ENCODE assay signal across 9 cellular contexts in genomic region chr19:52191951-52192350, GRCh38. TPM values are rescaled to one million over a fixed set of nuclear protein-coding genes. Genes with fewer than 3 reads are reported as not detected.
DNase-seq lines count a peak whose midpoint lies in the region; ATAC-seq and TF ChIP-seq lines count a peak whose summit lies in the region.
"Had no signal": no experiment of that assay in that cellular context is flagged by ENCODE, and none has a peak within 500 bp of the region (broad histone marks: within the 10 kb centered on the region; RNA-seq: fewer than 3 reads in every experiment).

No MANE protein-coding gene starts in this region.

- H2BK15ac ChIP-seq in mesenchymal stem cell (ENCODE audit: low read depth, poor library complexity, severe bottlenecking) = no peak overlapping the region

- H4K91ac ChIP-seq in mesenchymal stem cell (ENCODE audit: low read length) = no peak overlapping the region

- H4K8ac ChIP-seq in mesenchymal stem cell (ENCODE audit: low read length) = no peak overlapping the region

- intact Hi-C loops in adrenal gland (cut with DNase I) = no loop called here
- intact Hi-C loops in transverse colon (cut with DNase I; ENCODE audit: low total_unique reads) = no loop called here

- peak overlapping the region; percentile 92 for H3K4me3 Mint-ChIP-seq in activated naive CD4-positive, alpha-beta T cell treated with anti-CD3 and anti-CD28 coated beads, Interleukin-2, amount 10 ng/mL, durations not matched to agents 7 days and 5 days

- CTCF ChIA-PET in activated naive CD4-positive, alpha-beta T cell treated with anti-CD3 and anti-CD28 coated beads, Interleukin-2, amount 10 ng/mL, durations not matched to agents 7 days and 5 days (lab: Charles Lee) = no interaction called here

- H2AK5ac ChIP-seq in mesenchymal stem cell (ENCODE audit: low read length, severe bottlenecking) = no peak overlapping the region

- no peak for ATAC-seq in activated naive CD4-positive, alpha-beta T cell treated with anti-CD3 and anti-CD28 coated beads, Interleukin-2, amount 50 U/mL, for 72 hours

- H3K4ac ChIP-seq in mesenchymal stem cell (ENCODE audit: low read depth in 1 of 2, low read length in 2 of 2) = no peak overlapping the region

- peak overlapping the region in 1 of 4 donors; percentile 87 for H3K4me3 ChIP-seq in adrenal gland
- H3K4me3 ChIP-seq in mesenchymal stem cell (ENCODE audit: insufficient read depth in 1 of 2, low read depth in 1 of 2, low read length in 2 of 2) = peak overlapping the region in 1 of 2 experiments; percentile 89
- H3K4me3 ChIP-seq in transverse colon = peak overlapping the region in 1 of 4 donors; percentile 95

- H3K18ac ChIP-seq in mesenchymal stem cell (ENCODE audit: low read depth in 1 of 2, low read length in 2 of 2) = no peak overlapping the region

- TF ChIP-seq EP300 in transverse colon (IDR thresholded peaks at IDR 0.05; ENCODE audit: low read depth) = no peak

- peaks cover 4% of the 10 kb centered on the region for H3K9me3 Mint-ChIP-seq in activated naive CD4-positive, alpha-beta T cell treated with anti-CD3 and anti-CD28 coated beads, Interleukin-2, amount 10 ng/mL, durations not matched to agents 7 days and 5 days
- no peaks in the 10 kb centered on the region for H3K9me3 Mint-ChIP-seq in activated naive CD4-positive, alpha-beta T cell treated with anti-CD3 and anti-CD28 coated beads, Interleukin-2, amount 50 U/mL, for 72 hours

- no peaks in the 10 kb centered on the region for H3K79me1 ChIP-seq in mesenchymal stem cell (replicated peaks; ENCODE audit: low read length, poor library complexity, severe bottlenecking)

- H2BK120ac ChIP-seq in mesenchymal stem cell (ENCODE audit: low read depth, low read length) = no peak overlapping the region

- H3K27me3 Mint-ChIP-seq in activated naive CD4-positive, alpha-beta T cell treated with anti-CD3 and anti-CD28 coated beads, Interleukin-2, amount 10 ng/mL, durations not matched to agents 7 days and 5 days = no peaks in the 10 kb centered on the region

- H3K9ac ChIP-seq in mesenchymal stem cell (ENCODE audit: low read length) = peak overlapping the region; percentile 98

- H3K36me3 ChIP-seq in adrenal gland (replicated peaks in 1 of 2) (peaks cover 0 to 28% of the 10 kb centered on the region in 2 donors), mesenchymal stem cell (ENCODE audit: control insufficient read depth in 1 of 2, insufficient read depth in 2 of 2, low read depth in 1 of 2, low read length in 2 of 2) (peaks cover 29 to 40% of the 10 kb centered on the region in 2 experiments), transverse colon (peaks cover 0 to 8% (median 0%) of the 10 kb centered on the region in 4 donors)

- H3K4me2 ChIP-seq in mesenchymal stem cell (ENCODE audit: low read length, poor library complexity, severe bottlenecking) = peak overlapping the region; percentile 42

- H3K36me3 Mint-ChIP-seq in activated naive CD4-positive, alpha-beta T cell treated with anti-CD3 and anti-CD28 coated beads, Interleukin-2, amount 10 ng/mL, durations not matched to agents 7 days and 5 days = peaks cover 49% of the 10 kb centered on the region
- H3K36me3 Mint-ChIP-seq in activated naive CD4-positive, alpha-beta T cell treated with anti-CD3 and anti-CD28 coated beads, Interleukin-2, amount 50 U/mL, for 72 hours = peaks cover 17 to 38% of the 10 kb centered on the region in 2 donors

- H3K27ac Mint-ChIP-seq in activated naive CD4-positive, alpha-beta T cell treated with anti-CD3 and anti-CD28 coated beads, Interleukin-2, amount 10 ng/mL, durations not matched to agents 7 days and 5 days = peak overlapping the region; percentile 12
- peak overlapping the region in 1 of 2 donors; percentile 41 for H3K27ac Mint-ChIP-seq in activated naive CD4-positive, alpha-beta T cell treated with anti-CD3 and anti-CD28 coated beads, Interleukin-2, amount 50 U/mL, for 72 hours

- H2AFZ ChIP-seq in mesenchymal stem cell (ENCODE audit: low read depth, low read length) = no peak overlapping the region

- WGBS in adrenal gland, 4 donors = 27 to 36% (median 31%) methylated on average over 2 of the region's 2 CpGs
- 92% methylated on average over 1 of the region's 2 CpGs for WGBS in mesenchymal stem cell
- WGBS in transverse colon (ENCODE audit: low coverage in 1 of 2), 2 donors = 21 to 31% methylated on average over 2 of the region's 2 CpGs

- H3K27ac ChIP-seq in adrenal gland (peak overlapping the region; percentile 33 to 99 (median 99)), mesenchymal stem cell (ENCODE audit: low read length, poor library complexity, severe bottlenecking) (peak overlapping the region; percentile 14), transverse colon (peak overlapping the region; percentile 93 to 99 (median 98))

- DNase-seq in activated naive CD4-positive, alpha-beta T cell treated with anti-CD3 and anti-CD28 coated beads, Interleukin-2, amount 10 ng/mL, durations not matched to agents 7 days and 5 days = no peak
- DNase-seq in activated naive CD4-positive, alpha-beta T cell treated with anti-CD3 and anti-CD28 coated beads, Interleukin-2, amount 50 U/mL, for 72 hours (ENCODE audit: low spot score in 2 of 2) = no peak
- DNase-seq in adrenal gland = peak in 1 of 7 donors; percentile 72
- peak; percentile 1 for DNase-seq in mesenchymal stem cell
- DNase-seq in transverse colon = no peak
- no peak for DNase-seq in NCI-H2171 (lab: John Stamatoyannopoulos, UW)
- no peak for DNase-seq in C1 segment of cervical spinal cord (lab: John Stamatoyannopoulos, UW)
- DNase-seq in germinal center (ENCODE audit: low spot score) = no peak
- DNase-seq: NCI-H446 had no signal

- no peak overlapping the region for H2BK12ac ChIP-seq in mesenchymal stem cell (ENCODE audit: low read length in 2 of 2)

- TF ChIP-seq POLR2A in adrenal gland (IDR thresholded peaks at IDR 0.05) = no peak
- no peak for TF ChIP-seq POLR2A in transverse colon (IDR thresholded peaks at IDR 0.05)

- TF ChIP-seq CTCF in adrenal gland (IDR thresholded peaks at IDR 0.05) (no peak), transverse colon (IDR thresholded peaks at IDR 0.05) (no peak)

- H3K4me1 Mint-ChIP-seq in activated naive CD4-positive, alpha-beta T cell treated with anti-CD3 and anti-CD28 coated beads, Interleukin-2, amount 10 ng/mL, durations not matched to agents 7 days and 5 days = peaks cover 37% of the 10 kb centered on the region

- no peak overlapping the region for H3K23ac ChIP-seq in mesenchymal stem cell (ENCODE audit: low read length in 2 of 2)

- in situ Hi-C loops in transverse colon (cut with MboI; ENCODE audit: low pct_ligation_motif_present in 1 of 4, low pct_unique_long_range_greater_than_20kb in 1 of 4, low sequenced_read_pairs in 3 of 4) = no loop called here

- no peak overlapping the region for H2BK5ac ChIP-seq in mesenchymal stem cell (ENCODE audit: low read depth, low read length, poor library complexity, severe bottlenecking)

- H3K4me1 ChIP-seq in adrenal gland (replicated peaks in 1 of 2) (peaks cover 40 to 69% of the 10 kb centered on the region in 2 donors), mesenchymal stem cell (ENCODE audit: control insufficient read depth, insufficient read depth, low read depth, low read length) (peaks cover 6% of the 10 kb centered on the region), transverse colon (peaks cover 23 to 46% (median 34%) of the 10 kb centered on the region in 4 donors)

- no peak overlapping the region for H3K14ac ChIP-seq in mesenchymal stem cell (ENCODE audit: low read length in 2 of 2)

- H3K27me3 ChIP-seq in adrenal gland (no peaks in the 10 kb centered on the region), mesenchymal stem cell (ENCODE audit: control insufficient read depth in 1 of 2, insufficient read depth in 1 of 2, low read length in 2 of 2) (no peaks in the 10 kb centered on the region), transverse colon (no peaks in the 10 kb centered on the region)

- H3K9me3 ChIP-seq in adrenal gland (replicated peaks in 1 of 3) (no peaks in the 10 kb centered on the region), mesenchymal stem cell (ENCODE audit: control insufficient read depth, low read length) (no peaks in the 10 kb centered on the region), transverse colon (no peaks in the 10 kb centered on the region)

RNA-seq across cellular contexts. Expression of gene PPP2R1A, which starts 2.1 kb away (rescaled TPM):
- total RNA-seq in activated naive CD4-positive, alpha-beta T cell treated with anti-CD3 and anti-CD28 coated beads, Interleukin-2, amount 50 U/mL, for 72 hours = 100 to 1,000 TPM; 160 to 231 TPM
- total RNA-seq in adrenal gland (1,000 to 10,000 TPM in 1 of 8 donors, 100 to 1,000 TPM in 7; 161 to 1,330 (median 328) TPM), transverse colon (100 to 1,000 TPM; 179 to 315 (median 227) TPM)
- 100 to 1,000 TPM; 349 to 638 (median 554) TPM for polyA plus RNA-seq in adrenal gland
- polyA plus RNA-seq in mesenchymal stem cell (2013, experiment 1 of 2) = 105 TPM
- 103 TPM for polyA plus RNA-seq in mesenchymal stem cell (2013, experiment 2 of 2)

RNA-seq across cellular contexts. Expression of gene ZNF836, which starts 20.5 kb away (rescaled TPM):
- 10 to 100 TPM; 11.8 to 11.9 TPM for total RNA-seq in activated naive CD4-positive, alpha-beta T cell treated with anti-CD3 and anti-CD28 coated beads, Interleukin-2, amount 50 U/mL, for 72 hours
- total RNA-seq in adrenal gland (100 to 1,000 TPM in 1 of 8 donors, 10 to 100 TPM in 6, 1 to 10 TPM in 1; 7.4 to 180 (median 29.2) TPM), transverse colon (10 to 100 TPM in 2 of 4 donors, 1 to 10 TPM in 2; 5.6 to 17.8 (median 8.7) TPM)
- 10 to 100 TPM; 13.2 to 61.2 (median 15.1) TPM for polyA plus RNA-seq in adrenal gland
- polyA plus RNA-seq in mesenchymal stem cell (2013, experiment 1 of 2) = 9.6 TPM
- 9.7 TPM for polyA plus RNA-seq in mesenchymal stem cell (2013, experiment 2 of 2)

RNA-seq across cellular contexts. Expression of gene ZNF616, which starts 52.2 kb away (rescaled TPM):
- 10 to 100 TPM in 1 of 2 donors, 1 to 10 TPM in 1; 9.6 to 10.9 TPM for total RNA-seq in activated naive CD4-positive, alpha-beta T cell treated with anti-CD3 and anti-CD28 coated beads, Interleukin-2, amount 50 U/mL, for 72 hours
- total RNA-seq in adrenal gland (10 to 100 TPM in 7 of 8 donors, 1 to 10 TPM in 1; 7.0 to 55.4 (median 15.1) TPM), transverse colon (1 to 10 TPM; 2.2 to 8.4 (median 7.2) TPM)
- 10 to 100 TPM in 1 of 3 donors, 1 to 10 TPM in 2; 5.2 to 42.8 (median 5.6) TPM for polyA plus RNA-seq in adrenal gland
- polyA plus RNA-seq in mesenchymal stem cell (2013, experiment 1 of 2) = 4.8 TPM
- 4.6 TPM for polyA plus RNA-seq in mesenchymal stem cell (2013, experiment 2 of 2)

Comparison
In these comparisons a context has a peak if more than half of its experiments do, and no peak if none do; other contexts are left out.
1. H3K27ac ChIP-seq: peak in every context shown above with its lines; median percentile 99 in adrenal gland; 98 in transverse colon; 14 in mesenchymal stem cell.